Comparison of ENCODE assay signal across 16 cellular contexts in genomic region chr4:54498661-54499111, GRCh38.
DNase-seq lines count a peak whose midpoint lies in the region; ATAC-seq, FAIRE-seq and TF ChIP-seq lines count a peak whose summit lies in the region.
"Had no signal": no experiment of that assay in that cellular context is flagged by ENCODE, and none has a peak within 500 bp of the region (broad histone marks: within the 10 kb centered on the region; RNA-seq: fewer than 3 reads in every experiment).

No MANE protein-coding gene starts in this region.

- H4K8ac ChIP-seq in IMR-90 (ENCODE audit: low read depth in 2 of 2, low read length in 2 of 2) = no peak overlapping the region

- no peak overlapping the region; the same call in 1 of the 2 replicates for H4K5ac ChIP-seq in IMR-90 (ENCODE audit: low read depth, low read length)

- peak overlapping the region; percentile 58 for H2BK20ac ChIP-seq in IMR-90 (ENCODE audit: low read depth, low read length)

- H3K9me3 Mint-ChIP-seq in astrocyte (ENCODE audit: unreplicated experiment) = no peaks in the 10 kb centered on the region
- H3K9me3 Mint-ChIP-seq: activated T-helper 1 cell treated with anti-CD3 and anti-CD28 coated beads, Interleukin-12 subunit alpha, Interleukin-12 subunit beta, Interleukin-2, Interleukin-4 antibody, amounts not matched to agents 30 ng/mL and 10 ng/mL and 1 ng/mL, durations not matched to agents 14 hours and 24 hours and 36 hours had no signal

- H3K18ac ChIP-seq in IMR-90 (ENCODE audit: low read depth, low read length) = no peak overlapping the region

- POLR2A ChIA-PET in IMR-90 (lab: Charles Lee; ENCODE audit: unreplicated experiment) = no interaction called here

- DNase-seq in IMR-90 (peak; percentile 31), astrocyte (ENCODE audit: low read depth) (peak; percentile 36), iris pigment epithelial cell (ENCODE audit: low read depth) (peak; percentile 12), right atrium auricular region (ENCODE audit: low spot score) (no peak), BE2C (no peak), NCI-H1092 (lab: John Stamatoyannopoulos, UW) (no peak)
- DNase-seq: activated CD4-positive, CD25-positive, alpha-beta regulatory T cell; heart right ventricle; mucosa of descending colon; NCI-H2029; Peyer's patch had no signal

- dilution Hi-C loops in IMR-90 (cut with HindIII; ENCODE audit: low sequenced_read_pairs, unreplicated experiment) = no loop called here

- no peaks in the 10 kb centered on the region for H3K27me3 ChIP-seq in ACC112 (ENCODE audit: insufficient read depth, low read length)
- H3K27me3 ChIP-seq in IMR-90 (ENCODE audit: control insufficient read depth, insufficient read depth, low read length) = no peaks in the 10 kb centered on the region
- H3K27me3 ChIP-seq in astrocyte (ENCODE audit: insufficient read depth, low read length) = no peaks in the 10 kb centered on the region
- H3K27me3 ChIP-seq in right atrium auricular region = no peaks in the 10 kb centered on the region
- H3K27me3 ChIP-seq in BE2C = no peaks in the 10 kb centered on the region
- H3K27me3 ChIP-seq: heart right ventricle, Peyer's patch had no signal

- BruUV-seq in IMR-90 (replicated peaks; lab: Mats Ljungman, UMichigan) = no TSS peak

- no peaks in the 10 kb centered on the region for H3K36me3 ChIP-seq in ACC112 (ENCODE audit: insufficient read depth, low read length)
- no peaks in the 10 kb centered on the region for H3K36me3 ChIP-seq in IMR-90 (ENCODE audit: control insufficient read depth, insufficient read depth, low read length)
- H3K36me3 ChIP-seq in astrocyte (ENCODE audit: insufficient read depth, low read length) = no peaks in the 10 kb centered on the region
- H3K36me3 ChIP-seq in right atrium auricular region = no peaks in the 10 kb centered on the region
- H3K36me3 ChIP-seq in BE2C = no peaks in the 10 kb centered on the region
- H3K36me3 ChIP-seq: heart right ventricle, Peyer's patch had no signal

- TF ChIP-seq RAD21 in IMR-90 (IDR thresholded peaks at IDR 0.05; ENCODE audit: low read length) = no peak

- CTCF ChIA-PET in IMR-90 (lab: Yijun Ruan, JAX) = no interaction called here

- TF ChIP-seq POLR2A in IMR-90 (IDR thresholded peaks at IDR 0.05; ENCODE audit: low read depth, low read length) = no peak

- no peak overlapping the region for H2AK9ac ChIP-seq in IMR-90 (replicated peaks; ENCODE audit: low read depth, low read length, poor library complexity)

- TF ChIP-seq CTCF in IMR-90 (conservative IDR thresholded peaks at IDR 0.05; ENCODE audit: low read depth, low read length) = no peak
- no peak for TF ChIP-seq CTCF in astrocyte (IDR thresholded peaks at IDR 0.05; ENCODE audit: insufficient read depth, low read depth, low read length)
- TF ChIP-seq CTCF in right atrium auricular region (IDR thresholded peaks at IDR 0.05) = no peak
- TF ChIP-seq CTCF in BE2C (IDR thresholded peaks at IDR 0.05; ENCODE audit: low read depth, low read length) = no peak

- peak overlapping the region; percentile 23 for H3K14ac ChIP-seq in IMR-90 (replicated peaks; ENCODE audit: low read depth, low read length)

- H3K4me3 Mint-ChIP-seq in astrocyte (ENCODE audit: unreplicated experiment) = no peak overlapping the region
- H3K4me3 Mint-ChIP-seq: activated T-helper 1 cell treated with anti-CD3 and anti-CD28 coated beads, Interleukin-12 subunit alpha, Interleukin-12 subunit beta, Interleukin-2, Interleukin-4 antibody, amounts not matched to agents 30 ng/mL and 10 ng/mL and 1 ng/mL, durations not matched to agents 14 hours and 24 hours and 36 hours; B cell had no signal

- H3K9ac ChIP-seq in IMR-90 (ENCODE audit: low read depth, low read length) (no peak overlapping the region), astrocyte (ENCODE audit: low read length) (peak overlapping the region; percentile 68)

- H4K20me1 ChIP-seq in IMR-90 (ENCODE audit: insufficient read depth, low read length) = no peaks in the 10 kb centered on the region
- H4K20me1 ChIP-seq in astrocyte (ENCODE audit: insufficient read depth, low read length) = no peaks in the 10 kb centered on the region

- H3K4me2 ChIP-seq in IMR-90 (ENCODE audit: low read depth, low read length) (no peak overlapping the region), astrocyte (ENCODE audit: low read length) (peak overlapping the region; percentile 71)

- no peak overlapping the region for H2BK15ac ChIP-seq in IMR-90 (ENCODE audit: low read depth, low read length)

- H3K9me3 ChIP-seq in IMR-90 (ENCODE audit: control insufficient read depth, insufficient read depth, low read length) (no peaks in the 10 kb centered on the region), astrocyte (ENCODE audit: insufficient read depth, low read depth, low read length) (no peaks in the 10 kb centered on the region), right atrium auricular region (no peaks in the 10 kb centered on the region), BE2C (no peaks in the 10 kb centered on the region)
- H3K9me3 ChIP-seq: heart right ventricle, mucosa of descending colon, Peyer's patch had no signal

- H3K79me2 ChIP-seq in ACC112 (ENCODE audit: control insufficient read depth, insufficient read depth, low read length, unreplicated experiment) = no peaks in the 10 kb centered on the region
- no peaks in the 10 kb centered on the region for H3K79me2 ChIP-seq in astrocyte (ENCODE audit: insufficient read depth, low read length)

- WGBS in IMR-90 (ENCODE audit: extremely low coverage in 2 of 2, insufficient read length in 1 of 2), 2 experiments = no CpG with 5 or more reads among the region's 1 CpG

- ATAC-seq in IMR-90 (ENCODE audit: low read depth) (peak; percentile 21; the same call in 1 of the 2 replicates), GM18867 (IDR thresholded peaks at IDR 0.05; ENCODE audit: unreplicated experiment) (no peak)
- ATAC-seq: mucosa of descending colon had no signal

- no peaks in the 10 kb centered on the region for H3K36me3 Mint-ChIP-seq in astrocyte (ENCODE audit: low read depth, unreplicated experiment)

- peak overlapping the region; percentile 43; the same call in 1 of the 2 replicates for H3K4me3 ChIP-seq in ACC112 (ENCODE audit: low read depth, low read length)
- H3K4me3 ChIP-seq in IMR-90 (ENCODE audit: insufficient read depth, low read depth, low read length) = no peak overlapping the region
- H3K4me3 ChIP-seq in astrocyte (ENCODE audit: insufficient read depth, low read depth, low read length) = no peak overlapping the region
- H3K4me3 ChIP-seq in right atrium auricular region = no peak overlapping the region
- H3K4me3 ChIP-seq in BE2C (ENCODE audit: low read depth, low read length) = no peak overlapping the region
- H3K4me3 ChIP-seq: heart right ventricle, mucosa of descending colon, Peyer's patch, skin epidermis had no signal

- H3K9me1 ChIP-seq in IMR-90 (ENCODE audit: insufficient read depth, low read length) = peaks cover 7% of the 10 kb centered on the region; the same call in 1 of the 2 replicates

- H2AK5ac ChIP-seq in IMR-90 (ENCODE audit: low read depth, low read length) = no peak overlapping the region; the same call in 1 of the 2 replicates

- H2BK120ac ChIP-seq in IMR-90 (ENCODE audit: low read depth, low read length) = peak overlapping the region; percentile 30

- H3K4ac ChIP-seq in IMR-90 (ENCODE audit: low read depth, low read length) = peak overlapping the region; percentile 53

- no peak for FAIRE-seq in astrocyte (lab: Jason Lieb, UNC)

- no peak overlapping the region for H2BK5ac ChIP-seq in IMR-90 (ENCODE audit: low read depth, low read length, poor library complexity, severe bottlenecking)

- H3K4me1 Mint-ChIP-seq in astrocyte (ENCODE audit: low read depth, unreplicated experiment) = peaks cover 42% of the 10 kb centered on the region
- H3K4me1 Mint-ChIP-seq: B cell had no signal

- peak overlapping the region; percentile 99 for H3K27ac Mint-ChIP-seq in astrocyte (ENCODE audit: unreplicated experiment)
- H3K27ac Mint-ChIP-seq: activated T-helper 1 cell treated with anti-CD3 and anti-CD28 coated beads, Interleukin-12 subunit alpha, Interleukin-12 subunit beta, Interleukin-2, Interleukin-4 antibody, amounts not matched to agents 30 ng/mL and 10 ng/mL and 1 ng/mL, durations not matched to agents 14 hours and 24 hours and 36 hours; B cell had no signal

- peaks cover 22% of the 10 kb centered on the region for H3K4me1 ChIP-seq in ACC112 (ENCODE audit: control insufficient read depth, insufficient read depth, low read length, unreplicated experiment)
- H3K4me1 ChIP-seq in IMR-90 (ENCODE audit: control insufficient read depth, insufficient read depth, low read length) = peaks cover 12% of the 10 kb centered on the region; the same call in 1 of the 2 replicates
- H3K4me1 ChIP-seq in astrocyte (ENCODE audit: insufficient read depth, low read length) = peaks cover 28% of the 10 kb centered on the region
- no peaks in the 10 kb centered on the region for H3K4me1 ChIP-seq in right atrium auricular region
- H3K4me1 ChIP-seq in BE2C = no peaks in the 10 kb centered on the region
- H3K4me1 ChIP-seq: heart right ventricle, Peyer's patch had no signal

- H3K27ac ChIP-seq in ACC112 (ENCODE audit: low read depth, low read length) = peak overlapping the region; percentile 68
- H3K27ac ChIP-seq in IMR-90 (ENCODE audit: insufficient read depth, low read length) = no peak overlapping the region
- peak overlapping the region; percentile 73 for H3K27ac ChIP-seq in astrocyte (ENCODE audit: low read depth, low read length)
- no peak overlapping the region for H3K27ac ChIP-seq in right atrium auricular region
- H3K27ac ChIP-seq: heart right ventricle, Peyer's patch, skin epidermis had no signal

- H3K27me3 Mint-ChIP-seq in astrocyte (ENCODE audit: low read depth, unreplicated experiment) = no peaks in the 10 kb centered on the region

- no peak overlapping the region for H3K56ac ChIP-seq in IMR-90 (ENCODE audit: extremely low read depth, insufficient read depth, low read length)

- intact Hi-C loops in IMR-90 (cut with micrococcal nuclease) = no loop called here

- in situ Hi-C loops in IMR-90 (cut with MboI; ENCODE audit: low sequenced_read_pairs) = no loop called here

- H4K91ac ChIP-seq in IMR-90 (ENCODE audit: insufficient read depth, low read depth, low read length) = no peak overlapping the region; the same call in 1 of the 2 replicates

- peak overlapping the region; percentile 19 for H2AFZ ChIP-seq in ACC112 (ENCODE audit: low read length, unreplicated experiment)
- no peak overlapping the region for H2AFZ ChIP-seq in IMR-90 (replicated peaks; ENCODE audit: low read length, poor library complexity)
- H2AFZ ChIP-seq in astrocyte (ENCODE audit: low read depth, low read length) = no peak overlapping the region

- H3K23ac ChIP-seq in IMR-90 (ENCODE audit: low read depth, low read length) = no peak overlapping the region

- no peaks in the 10 kb centered on the region for H3K79me1 ChIP-seq in IMR-90 (ENCODE audit: low read depth in 1 of 2, low read length in 2 of 2)

TF ChIP-seq in IMR-90, 13 proteins besides CTCF, POLR2A, EP300 and RAD21 (continues in another document):
- no peak for TF ChIP-seq MAZ (IDR thresholded peaks at IDR 0.05; ENCODE audit: borderline replicate concordance, low read depth, low read length)

Comparison
In these comparisons a context has a peak if more than half of its experiments do, and no peak if none do; other contexts are left out.
1. H3K27ac ChIP-seq: peak in ACC112 (single experiment) and astrocyte (single experiment); none in IMR-90 (single experiment) and right atrium auricular region (0 of 2).
2. DNase-seq: peak in IMR-90 (single experiment), astrocyte (single experiment) and iris pigment epithelial cell (single experiment); none in right atrium auricular region (single experiment), BE2C (single experiment) and NCI-H1092 (single experiment).